ENCODE assay signal across 21 cellular contexts in genomic region chr19:40723661-40724254, GRCh38.
"Had no signal": no experiment of that assay in that cellular context is flagged by ENCODE, and none has a peak within 500 bp of the region (broad histone marks: within the 10 kb centered on the region; RNA-seq: fewer than 3 reads in every experiment).

No MANE protein-coding gene starts in this region.

- H3K27me3 ChIP-seq: brain microvascular endothelial cell, sigmoid colon had no signal

- H3K4me1 Mint-ChIP-seq: endodermal cell had no signal

- DNase-seq: activated CD4-positive, alpha-beta T cell treated with anti-CD3 and anti-CD28 coated beads for 4 hours; activated CD4-positive, alpha-beta T cell treated with anti-CD3 and anti-CD28 coated beads, Interleukin-2, amount 50 U/mL, for 4 hours; activated CD8-positive, alpha-beta memory T cell treated with anti-CD3 and anti-CD28 coated beads, Interleukin-2, amount 50 U/mL, for 4 hours; activated effector memory CD4-positive, alpha-beta T cell treated with anti-CD3 and anti-CD28 coated beads, Interleukin-2, amount 50 U/mL, for 16 hours; activated naive CD4-positive, alpha-beta T cell treated with anti-CD3 and anti-CD28 coated beads, Interleukin-2, amount 10 ng/mL, durations not matched to agents 7 days and 5 days; activated T-cell treated with anti-CD3 and anti-CD28 coated beads, Interleukin-2, amount 50 U/mL, for 4 hours; amniotic stem cell; brain microvascular endothelial cell; endodermal cell; left ventricle myocardium inferior; mucosa of descending colon; sigmoid colon; small intestine; stimulated activated CD4-positive, alpha-beta T cell treated with anti-CD3 and anti-CD28 coated beads, Interleukin-4, amount 100 ng/mL, for 24 hours; T-helper 1 cell had no signal

- ATAC-seq: activated T-cell treated with anti-CD3 and anti-CD28 coated beads, Interleukin-2, amount 50 U/mL, for 4 hours; mucosa of descending colon; natural killer cell treated with Interleukin-12 subunit alpha and Interleukin-12 subunit beta and Interleukin-15 and Interleukin-18, amount 100 ng/mL, for 72 hours had no signal

- H3K27ac ChIP-seq: brain microvascular endothelial cell, left ventricle myocardium inferior, sigmoid colon, thoracic aorta had no signal

- H3K27me3 Mint-ChIP-seq: activated naive CD4-positive, alpha-beta T cell treated with anti-CD3 and anti-CD28 coated beads, Interleukin-2, amount 10 ng/mL, durations not matched to agents 7 days and 5 days; dendritic cell treated with granulocyte-macrophage colony-stimulating factor and Interleukin-4, amounts not matched to agents 40 ng/mL and 50 ng/mL, for 4 days; natural killer cell treated with Interleukin-12 subunit alpha and Interleukin-12 subunit beta and Interleukin-15 and Interleukin-18, amount 100 ng/mL, for 72 hours; stimulated activated naive CD8-positive, alpha-beta T cell treated with anti-CD3 and anti-CD28 coated beads, Interleukin-15, Interleukin-2, amounts not matched to agents 100 ng/mL and 50 ng/mL, for 24 hours; type B pancreatic cell had no signal

- H3K27ac Mint-ChIP-seq: activated naive CD4-positive, alpha-beta T cell treated with anti-CD3 and anti-CD28 coated beads, Interleukin-2, amount 10 ng/mL, durations not matched to agents 7 days and 5 days; dendritic cell treated with granulocyte-macrophage colony-stimulating factor and Interleukin-4, amounts not matched to agents 40 ng/mL and 50 ng/mL, for 4 days; endodermal cell had no signal

- H3K9me3 ChIP-seq: mucosa of descending colon, sigmoid colon, thoracic aorta had no signal

- H3K4me3 ChIP-seq: left ventricle myocardium inferior, lung, mucosa of descending colon, sigmoid colon, thoracic aorta had no signal

- H3K4me3 Mint-ChIP-seq: activated naive CD4-positive, alpha-beta T cell treated with anti-CD3 and anti-CD28 coated beads, Interleukin-2, amount 10 ng/mL, durations not matched to agents 7 days and 5 days; activated T-cell treated with anti-CD3 and anti-CD28 coated beads, Interleukin-2, amount 50 U/mL, for 4 hours; dendritic cell treated with granulocyte-macrophage colony-stimulating factor and Interleukin-4, amounts not matched to agents 40 ng/mL and 50 ng/mL, for 4 days; endodermal cell; stimulated activated naive CD8-positive, alpha-beta T cell treated with anti-CD3 and anti-CD28 coated beads, Interleukin-15, Interleukin-2, amounts not matched to agents 100 ng/mL and 50 ng/mL, for 24 hours had no signal
